ENCODE assay signal across 32 cellular contexts in the genomic region with DNA sequence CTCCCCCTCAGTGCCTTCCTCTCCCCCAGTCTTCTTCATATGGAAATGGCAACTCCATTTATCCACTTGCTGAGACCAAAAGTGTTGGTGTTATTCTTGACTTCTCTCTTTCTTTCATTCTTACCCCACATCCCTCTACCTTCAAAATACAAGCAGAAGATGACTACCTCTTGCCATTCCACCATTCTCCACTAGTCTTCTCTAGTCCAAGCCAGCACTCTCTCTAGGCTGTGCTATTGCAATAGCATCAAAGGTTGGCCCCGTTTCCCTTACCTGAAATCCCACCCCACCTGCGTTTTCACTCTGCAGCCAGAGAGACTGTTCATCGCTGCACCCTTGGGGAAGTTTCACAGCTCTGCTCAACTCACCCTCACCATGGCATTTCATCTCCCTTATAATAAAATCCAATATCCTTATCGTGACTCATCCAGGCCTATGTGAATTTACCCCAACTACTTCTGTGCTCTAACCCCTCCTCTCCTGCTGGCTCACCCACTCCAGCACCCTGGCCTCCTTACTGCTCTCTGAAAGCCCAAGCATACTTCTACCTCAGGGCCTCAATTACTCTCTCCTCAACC.
DNase-seq lines count a peak whose midpoint lies in the region; ATAC-seq, FAIRE-seq and TF ChIP-seq lines count a peak whose summit lies in the region.
"Had no signal": no experiment of that assay in that cellular context is flagged by ENCODE, and none has a peak within 500 bp of the region (broad histone marks: within the 10 kb centered on the region; RNA-seq: fewer than 3 reads in every experiment).

No MANE protein-coding gene starts in this region.

- WGBS in GM12878 (ENCODE audit: insufficient coverage, insufficient replicate concordance, low lambda C conversion rate, missing lambda C conversion rate) = 25% methylated on average over 3 of the region's 4 CpGs

- no peaks in the 10 kb centered on the region for H4K20me1 ChIP-seq in GM12878 (ENCODE audit: control insufficient read depth, insufficient read depth)

- BruUV-seq in GM12878 (replicated peaks; lab: Mats Ljungman, UMichigan) = no TSS peak

- TF ChIP-seq CTCF in GM12878 (IDR thresholded peaks at IDR 0.05 in 2 of 3, conservative IDR thresholded peaks at IDR 0.05 in 1 of 3; ENCODE audit: control insufficient read depth in 2 of 3, extremely low read depth in 1 of 3, insufficient read depth in 1 of 3, low read depth in 3 of 3, low read length in 3 of 3) (no peak), progenitor cell of endocrine pancreas (IDR thresholded peaks at IDR 0.05; ENCODE audit: unreplicated experiment) (peak; percentile 8)

- H3K27ac Mint-ChIP-seq in progenitor cell of endocrine pancreas = no peak overlapping the region
- H3K27ac Mint-ChIP-seq: activated CD8-positive, alpha-beta T cell treated with anti-CD3 and anti-CD28 coated beads for 36 hours; activated naive CD8-positive, alpha-beta T cell treated with anti-CD3 and anti-CD28 coated beads for 36 hours; CD8-positive, alpha-beta memory T cell; stimulated activated effector memory CD8-positive, alpha-beta T cell treated with anti-CD3 and anti-CD28 coated beads, Interleukin-12 subunit alpha, Interleukin-12 subunit beta, amount 100 ng/mL, for 72 hours had no signal

- TF ChIP-seq EP300 in GM12878 (IDR thresholded peaks at IDR 0.05; ENCODE audit: borderline replicate concordance in 1 of 2, control insufficient read depth in 1 of 2, low read depth in 2 of 2, low read length in 2 of 2) = no peak

- POLR2A ChIA-PET in GM12878 (lab: Charles Lee) = no interaction called here

- H3K4me1 Mint-ChIP-seq in progenitor cell of endocrine pancreas (ENCODE audit: low read depth) = no peaks in the 10 kb centered on the region
- H3K4me1 Mint-ChIP-seq: activated naive CD8-positive, alpha-beta T cell treated with anti-CD3 and anti-CD28 coated beads for 36 hours; CD8-positive, alpha-beta memory T cell; naive B cell; stimulated activated effector memory CD8-positive, alpha-beta T cell treated with anti-CD3 and anti-CD28 coated beads, Interleukin-12 subunit alpha, Interleukin-12 subunit beta, amount 100 ng/mL, for 72 hours had no signal

- RAD21 ChIA-PET in GM12878 (lab: Charles Lee; ENCODE audit: unreplicated experiment) = no interaction called here

- no peak for TF ChIP-seq POLR2A in GM12878 (IDR thresholded peaks at IDR 0.05; ENCODE audit: low read depth, low read length)

- peaks cover 0 to 3% of the 10 kb centered on the region in 2 experiments; a peak in 1 of 4 replicates for H3K27me3 ChIP-seq in GM12878 (replicated peaks in 1 of 2; ENCODE audit: control insufficient read depth in 2 of 2, insufficient read depth in 2 of 2, low read length in 1 of 2)
- H3K27me3 ChIP-seq: suprapubic skin had no signal

- H3K9ac ChIP-seq in GM12878 (ENCODE audit: control insufficient read depth, insufficient read depth, low read length) = no peak overlapping the region
- H3K9ac ChIP-seq: GM23248 had no signal

- H3K9me3 ChIP-seq in GM12878 (replicated peaks; ENCODE audit: control insufficient read depth, insufficient read depth, low read length) = no peaks in the 10 kb centered on the region
- H3K9me3 ChIP-seq: heart right ventricle, suprapubic skin had no signal

- no peak for FAIRE-seq in GM12878 (lab: Jason Lieb, UNC)
- FAIRE-seq: A204.1 had no signal

- no peaks in the 10 kb centered on the region for H3K36me3 Mint-ChIP-seq in progenitor cell of endocrine pancreas (ENCODE audit: insufficient read depth)
- H3K36me3 Mint-ChIP-seq: activated naive CD8-positive, alpha-beta T cell treated with anti-CD3 and anti-CD28 coated beads for 36 hours; CD8-positive, alpha-beta memory T cell; stimulated activated effector memory CD8-positive, alpha-beta T cell treated with anti-CD3 and anti-CD28 coated beads, Interleukin-12 subunit alpha, Interleukin-12 subunit beta, amount 100 ng/mL, for 72 hours had no signal

- intact Hi-C loops in GM12878 (cut with micrococcal nuclease; ENCODE audit: unreplicated experiment) = no loop called here

- H2AFZ ChIP-seq in GM12878 (ENCODE audit: control insufficient read depth, low read depth, low read length) = no peak overlapping the region
- H2AFZ ChIP-seq: GM23248 had no signal

- no peaks in the 10 kb centered on the region for H3K9me3 Mint-ChIP-seq in progenitor cell of endocrine pancreas (ENCODE audit: low read depth)
- H3K9me3 Mint-ChIP-seq: activated CD8-positive, alpha-beta T cell treated with anti-CD3 and anti-CD28 coated beads for 36 hours; activated naive CD8-positive, alpha-beta T cell treated with anti-CD3 and anti-CD28 coated beads for 36 hours had no signal

- DNase-seq in SIG-M5 treated with dmso at 0.1 percent for 504 hours (lab: John Stamatoyannopoulos, UW; ENCODE audit: unreplicated experiment) (peak; percentile 6), SIG-M5 (lab: John Stamatoyannopoulos, UW) (no peak), HT-29 (ENCODE audit: low spot score) (peak; percentile 5), GM12878 (ENCODE audit: low read depth, low spot score) (no peak), progenitor cell of endocrine pancreas (ENCODE audit: low spot score, unreplicated experiment) (no peak), dedifferentiated amniotic fluid mesenchymal stem cell (ENCODE audit: extremely low spot score) (no peak), NCI-H1930 (lab: John Stamatoyannopoulos, UW) (no peak), DMS114 treated with DMSO at 0.1 percent for 48 hours (lab: John Stamatoyannopoulos, UW; ENCODE audit: unreplicated experiment) (no peak)
- DNase-seq: activated CD4-positive, alpha-beta T cell treated with anti-CD3 and anti-CD28 coated beads for 1 hour; activated CD8-positive, alpha-beta T cell treated with anti-CD3 and anti-CD28 coated beads for 36 hours; activated effector memory CD4-positive, alpha-beta T cell treated with Interleukin-2 at 50 U/mL for 16 hours; activated naive CD8-positive, alpha-beta T cell treated with anti-CD3 and anti-CD28 coated beads for 36 hours; activated T-cell treated with anti-CD3 and anti-CD28 coated beads for 4 hours; CD8-positive, alpha-beta memory T cell; central memory CD4-positive, alpha-beta T cell; DND-41; GM23248; heart right ventricle; naive B cell; NCI-H1417; NCI-H2081 treated with DMSO at 0.1 percent for 48 hours; NCI-H345; NCI-H82; nucleus accumbens; retina; stimulated activated CD4-positive, alpha-beta T cell treated with anti-CD3 and anti-CD28 coated beads, Interleukin-2, amount 100 ng/mL, for 48 hours; T-helper 1 cell had no signal

- H3K79me2 ChIP-seq in GM12878 (ENCODE audit: control insufficient read depth, insufficient read depth, low read length) = no peaks in the 10 kb centered on the region

- H3K27me3 Mint-ChIP-seq in progenitor cell of endocrine pancreas = peaks cover 32% of the 10 kb centered on the region

- H3K4me3 ChIP-seq in GM12878 = no peak overlapping the region
- H3K4me3 ChIP-seq: GM23248, heart right ventricle, smooth muscle cell, suprapubic skin had no signal

- peak; percentile 42; the same call in 1 of the 3 replicates for ATAC-seq in GM12878
- ATAC-seq: activated CD8-positive, alpha-beta T cell treated with anti-CD3 and anti-CD28 coated beads for 36 hours; heart right ventricle; left lobe of liver; stimulated activated effector memory CD8-positive, alpha-beta T cell treated with anti-CD3 and anti-CD28 coated beads, Interleukin-12 subunit alpha, Interleukin-12 subunit beta, amount 100 ng/mL, for 72 hours had no signal

- H3K4me3 Mint-ChIP-seq in progenitor cell of endocrine pancreas (ENCODE audit: low read depth) = no peak overlapping the region
- H3K4me3 Mint-ChIP-seq: activated CD8-positive, alpha-beta T cell treated with anti-CD3 and anti-CD28 coated beads for 36 hours; activated naive CD8-positive, alpha-beta T cell treated with anti-CD3 and anti-CD28 coated beads for 36 hours; CD8-positive, alpha-beta memory T cell; naive B cell; stimulated activated effector memory CD8-positive, alpha-beta T cell treated with anti-CD3 and anti-CD28 coated beads, Interleukin-12 subunit alpha, Interleukin-12 subunit beta, amount 100 ng/mL, for 72 hours had no signal

- CTCF ChIA-PET in GM12878 (lab: Yijun Ruan, JAX) = no interaction called here

- no peak overlapping the region for H3K4me2 ChIP-seq in GM12878 (ENCODE audit: control insufficient read depth, insufficient read depth)
- H3K4me2 ChIP-seq: smooth muscle cell had no signal

- H3K36me3 ChIP-seq in GM12878 (ENCODE audit: control insufficient read depth in 2 of 2, insufficient read depth in 2 of 2, low read length in 1 of 2) = no peaks in the 10 kb centered on the region
- H3K36me3 ChIP-seq: heart right ventricle, suprapubic skin had no signal

- in situ Hi-C loops in GM12878 (cut with MboI) = no loop called here

- SMC1A ChIA-PET in GM12878 (lab: Charles Lee; ENCODE audit: uncharacterized antibody, unreplicated experiment) = no interaction called here

- TF ChIP-seq RAD21 in GM12878 (IDR thresholded peaks at IDR 0.05; ENCODE audit: insufficient read depth, low read depth, low read length) = no peak

- H3K27ac ChIP-seq in GM12878 (ENCODE audit: control insufficient read depth, insufficient read depth) = no peak overlapping the region
- H3K27ac ChIP-seq: GM23248, suprapubic skin had no signal

- no peaks in the 10 kb centered on the region for H3K4me1 ChIP-seq in GM12878 (ENCODE audit: control insufficient read depth, insufficient read depth, low read length)
- H3K4me1 ChIP-seq: suprapubic skin had no signal

TF ChIP-seq in GM12878, 131 proteins besides CTCF, POLR2A, EP300 and RAD21 (continues in another document):
- TF ChIP-seq EGR1 (IDR thresholded peaks at IDR 0.05; ENCODE audit: borderline replicate concordance in 1 of 2, low read depth in 2 of 2, low read length in 2 of 2) (no peak), USF2 (IDR thresholded peaks at IDR 0.05; ENCODE audit: borderline replicate concordance, low read depth, low read length) (no peak), JUNB (IDR thresholded peaks at IDR 0.05) (no peak), ZBED1 (IDR thresholded peaks at IDR 0.05; ENCODE audit: borderline replicate concordance) (no peak)

Comparison
In these comparisons a context has a peak if more than half of its experiments do, and no peak if none do; other contexts are left out.
1. DNase-seq: peak in SIG-M5 treated with dmso at 0.1 percent for 504 hours (single experiment) and HT-29 (single experiment); none in SIG-M5 (single experiment), GM12878 (single experiment), progenitor cell of endocrine pancreas (single experiment), dedifferentiated amniotic fluid mesenchymal stem cell (single experiment), NCI-H1930 (0 of 2) and DMS114 treated with DMSO at 0.1 percent for 48 hours (single experiment).